Comparison of ENCODE assay signal across 8 cellular contexts in the genomic region with DNA sequence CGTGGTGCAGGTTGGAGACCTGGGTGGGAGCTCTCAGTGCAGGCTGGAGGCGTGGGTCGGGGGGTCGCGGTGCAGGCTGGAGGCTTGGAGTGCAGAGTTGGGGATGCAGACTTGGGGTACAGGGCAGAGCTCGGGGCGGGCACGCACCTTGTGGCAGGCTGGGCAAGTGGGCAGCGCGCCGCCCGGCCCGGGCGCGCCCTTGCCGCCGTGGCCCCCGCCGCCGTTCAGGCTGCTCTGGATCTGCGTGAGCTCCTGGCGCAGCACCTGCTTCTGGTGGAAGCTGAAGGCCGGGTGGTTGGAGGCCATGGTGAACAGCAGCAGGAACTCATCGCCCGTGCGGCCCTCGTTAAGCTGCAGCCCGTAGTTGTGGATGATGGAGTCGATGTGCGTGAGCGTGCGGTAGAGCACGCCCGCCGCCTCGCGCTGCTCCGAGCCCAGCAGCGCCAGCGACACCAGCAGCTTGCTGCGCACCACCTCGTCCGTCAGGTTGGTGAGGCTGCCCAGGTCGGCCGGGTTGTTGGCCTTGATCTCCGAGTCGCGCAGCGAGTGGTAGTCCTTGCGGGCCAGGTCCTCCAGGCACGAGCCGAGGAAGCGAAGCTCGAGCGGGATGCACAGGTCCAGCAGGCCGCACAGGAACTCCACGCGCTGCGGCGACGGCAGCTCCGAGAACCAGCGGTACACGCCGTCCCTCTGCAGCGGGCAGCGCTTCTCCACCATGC. TPM values are rescaled to one million over a fixed set of nuclear protein-coding genes. Genes with fewer than 3 reads are reported as not detected.
DNase-seq lines count a peak whose midpoint lies in the region; ATAC-seq and TF ChIP-seq lines count a peak whose summit lies in the region.
"Not testable (repeated sequence)": the region's sequence is repeated elsewhere in the genome, so short reads cannot be mapped to it uniquely, and the experiment has no call there.

No MANE protein-coding gene starts in this region.

- POLR2A ChIA-PET in WTC11 (lab: Charles Lee): interaction anchor here (0.5 kb wide), 1 partner anchor 8 kb away, joined by 6 read pairs; no protein-coding TSS in a partner anchor

- H3K9me3 Mint-ChIP-seq in WTC11: not testable (repeated sequence)

- TF ChIP-seq EP300 in tibial nerve (IDR thresholded peaks at IDR 0.05): not testable (repeated sequence)

- H3K27me3 ChIP-seq in ascending aorta; esophagus squamous epithelium; liver (ENCODE audit: control insufficient read depth in 4 of 4, insufficient read depth in 4 of 4, low read length in 3 of 4); psoas muscle (ENCODE audit: insufficient read depth in 3 of 3, low read length in 2 of 3); tibial nerve: not testable (repeated sequence)

- TF ChIP-seq RAD21 in liver (IDR thresholded peaks at IDR 0.05): not testable (repeated sequence)

- not testable (repeated sequence) for H3K36me3 ChIP-seq in ascending aorta; esophagus squamous epithelium; liver (ENCODE audit: control insufficient read depth in 4 of 4, insufficient read depth in 3 of 4, low read depth in 1 of 4, low read length in 3 of 4); psoas muscle (ENCODE audit: insufficient read depth in 1 of 2, low read depth in 1 of 2); tibial nerve

- peak; percentile 53 for DNase-seq in DMS53 (lab: John Stamatoyannopoulos, UW)
- DNase-seq in NB4 (ENCODE audit: low read depth): peak; percentile 40
- DNase-seq in WTC11 (ENCODE audit: low spot score); ascending aorta (ENCODE audit: low spot score in 2 of 2); esophagus squamous epithelium (lab: John Stamatoyannopoulos, UW); tibial nerve (ENCODE audit: low spot score in 2 of 2): not testable (repeated sequence)
- DNase-seq in psoas muscle: peak; percentile 50 to 73

- peak overlapping the region; percentile 46 to 77 for H3K9ac ChIP-seq in liver (ENCODE audit: low read depth in 1 of 2, low read length in 2 of 2)

- TF ChIP-seq CTCF in NB4 (IDR thresholded peaks at IDR 0.05; ENCODE audit: low read depth, low read length); WTC11 (IDR thresholded peaks at IDR 0.05); esophagus squamous epithelium (IDR thresholded peaks at IDR 0.05); liver (IDR thresholded peaks at IDR 0.05; ENCODE audit: low read depth, low read length, missing input control); psoas muscle (IDR thresholded peaks at IDR 0.05); tibial nerve (IDR thresholded peaks at IDR 0.05): not testable (repeated sequence)
- TF ChIP-seq CTCF in ascending aorta (IDR thresholded peaks at IDR 0.05): peak in 1 of 3 experiments; percentile 17

- intact Hi-C loops in ascending aorta (cut with DNase I): loop anchor here (2.0 kb wide), 3 partner anchors 15 to 99 kb away; a partner anchor contains a TSS
- intact Hi-C loops in esophagus squamous epithelium (cut with DNase I); psoas muscle (cut with DNase I): not testable (repeated sequence)

- CTCF ChIA-PET in WTC11 (lab: Charles Lee): interaction anchor here (1.3 to 1.6 kb wide), 2 partner anchors 30 to 80 kb away, joined by 4 to 5 read pairs; no protein-coding TSS in a partner anchor

- H3K9me3 ChIP-seq in ascending aorta; esophagus squamous epithelium; liver (ENCODE audit: control insufficient read depth in 4 of 4, low read length in 3 of 4); psoas muscle; tibial nerve: not testable (repeated sequence)

- WGBS in esophagus squamous epithelium, 2 donors: 25 to 38% methylated on average over 3 to 19 of the region's 67 CpGs
- 7% methylated on average over 67 of the region's 67 CpGs for WGBS in liver
- 11 to 13% (median 12%) methylated on average over 37 to 67 of the region's 67 CpGs for WGBS in psoas muscle, 3 donors
- WGBS in tibial nerve, 2 donors: 16 to 22% methylated on average over 37 to 58 of the region's 67 CpGs

- H3K4me3 Mint-ChIP-seq in WTC11: peak overlapping the region; percentile 76

- not testable (repeated sequence) for TF ChIP-seq POLR2A in NB4 (IDR thresholded peaks at IDR 0.05; ENCODE audit: extremely low read depth, insufficient read length); esophagus squamous epithelium (IDR thresholded peaks at IDR 0.05); tibial nerve (IDR thresholded peaks at IDR 0.05)

- not testable (repeated sequence) for H3K27me3 Mint-ChIP-seq in WTC11 (ENCODE audit: low read depth)

- ATAC-seq in WTC11: not testable (repeated sequence)
- ATAC-seq in psoas muscle: peak in 3 of 4 donors; percentile 14 to 18 (median 17)

- H3K36me3 Mint-ChIP-seq in WTC11: not testable (repeated sequence)

- not testable (repeated sequence) for H3K27ac Mint-ChIP-seq in WTC11

- H3K27ac ChIP-seq in ascending aorta (peak overlapping the region; percentile 21 to 72), esophagus squamous epithelium (peak overlapping the region; percentile 58 to 80 (median 65)), liver (ENCODE audit: low read depth in 1 of 2, low read length in 2 of 2) (peak overlapping the region; percentile 69 to 76), psoas muscle (peak overlapping the region; percentile 60), tibial nerve (peak overlapping the region; percentile 0 to 77 (median 46))

- H3K4me1 ChIP-seq in ascending aorta: peaks cover 13 to 31% of the 10 kb centered on the region in 2 donors
- peaks cover 40 to 62% (median 50%) of the 10 kb centered on the region in 3 donors for H3K4me1 ChIP-seq in esophagus squamous epithelium
- H3K4me1 ChIP-seq in liver (ENCODE audit: control insufficient read depth in 4 of 4, insufficient read depth in 4 of 4, low read length in 3 of 4): peaks cover 13 to 68% (median 46%) of the 10 kb centered on the region in 4 donors
- H3K4me1 ChIP-seq in psoas muscle: peaks cover 36% of the 10 kb centered on the region
- H3K4me1 ChIP-seq in tibial nerve: peaks cover 0 to 60% (median 32%) of the 10 kb centered on the region in 4 donors

- H3K4me1 Mint-ChIP-seq in WTC11: peaks cover 51% of the 10 kb centered on the region

- H3K4me3 ChIP-seq in NB4 (ENCODE audit: low read depth, low read length) (peak overlapping the region; percentile 21), ascending aorta (peak overlapping the region; percentile 57 to 90), esophagus squamous epithelium (peak overlapping the region; percentile 36 to 74 (median 52)), liver (ENCODE audit: low read depth in 1 of 3, low read length in 3 of 3) (peak overlapping the region; percentile 75 to 95 (median 94)), psoas muscle (peak overlapping the region; percentile 70), tibial nerve (peak overlapping the region; percentile 23 to 58 (median 52))

TF ChIP-seq in WTC11, 78 proteins besides CTCF, POLR2A, EP300 and RAD21 (continues in another document):
- TF ChIP-seq, protein P1, sequence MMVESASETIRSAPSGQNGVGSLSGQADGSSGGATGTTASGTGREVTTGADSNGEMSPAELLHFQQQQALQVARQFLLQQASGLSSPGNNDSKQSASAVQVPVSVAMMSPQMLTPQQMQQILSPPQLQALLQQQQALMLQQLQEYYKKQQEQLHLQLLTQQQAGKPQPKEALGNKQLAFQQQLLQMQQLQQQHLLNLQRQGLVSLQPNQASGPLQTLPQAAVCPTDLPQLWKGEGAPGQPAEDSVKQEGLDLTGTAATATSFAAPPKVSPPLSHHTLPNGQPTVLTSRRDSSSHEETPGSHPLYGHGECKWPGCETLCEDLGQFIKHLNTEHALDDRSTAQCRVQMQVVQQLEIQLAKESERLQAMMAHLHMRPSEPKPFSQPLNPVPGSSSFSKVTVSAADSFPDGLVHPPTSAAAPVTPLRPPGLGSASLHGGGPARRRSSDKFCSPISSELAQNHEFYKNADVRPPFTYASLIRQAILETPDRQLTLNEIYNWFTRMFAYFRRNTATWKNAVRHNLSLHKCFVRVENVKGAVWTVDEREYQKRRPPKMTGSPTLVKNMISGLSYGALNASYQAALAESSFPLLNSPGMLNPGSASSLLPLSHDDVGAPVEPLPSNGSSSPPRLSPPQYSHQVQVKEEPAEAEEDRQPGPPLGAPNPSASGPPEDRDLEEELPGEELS (CRISPR knock-in tag; IDR thresholded peaks at IDR 0.05): peak; percentile 48; the same call in 1 of the 2 replicates
- 0 out of 2 replicates have a peak, but pooled peaks have one; percentile 32 for TF ChIP-seq FOXK1 (CRISPR knock-in tag; IDR thresholded peaks at IDR 0.05)

RNA-seq across cellular contexts. Expression of a gene that starts 1.1 kb away (rescaled TPM):
- total RNA-seq in WTC11 (2021) (30.6 to 33.8 TPM (median 30.9 TPM) in 3 replicates), ascending aorta (131 TPM), esophagus squamous epithelium (10 to 100 TPM in 3 of 4 donors, 1 to 10 TPM in 1; 8.3 to 19.6 (median 14.7) TPM), liver (10 to 100 TPM in 1 of 2 donors, 1 to 10 TPM in 1; 7.1 to 21.7 TPM), psoas muscle (10 to 100 TPM; 14.6 to 17.3 (median 15.8) TPM), tibial nerve (10 to 100 TPM; 15.3 to 45.8 (median 25.8) TPM)
- polyA plus RNA-seq in liver (1 to 10 TPM; 6.3 to 8.9 TPM), psoas muscle (10 to 100 TPM in 1 of 3 donors, 1 to 10 TPM in 2; 5.8 to 12.1 (median 6.0) TPM)

Comparison
In these comparisons a context has a peak if more than half of its experiments do, and no peak if none do; other contexts are left out.
1. H3K4me3 ChIP-seq: peak in every context shown above with its lines; median percentile 94 in liver; 74 in ascending aorta; 70 in psoas muscle; 52 in esophagus squamous epithelium; 52 in tibial nerve; 21 in NB4.